In genomic region chr5:179905144-179905526, GRCh38 we compare ENCODE assay signal across 1 cellular context.
A peak's percentile ranks its signal among the peaks of the same experiment; 100 is the strongest.
TF ChIP-seq lines count a peak whose summit lies in the region.

No MANE protein-coding gene starts in this region.

TF ChIP-seq in K562, 482 proteins besides CTCF, POLR2A, EP300 and RAD21:
- TF ChIP-seq NFE2 (IDR thresholded peaks at IDR 0.05; ENCODE audit: low read depth) (peak; percentile 52; the same call in 1 of the 2 replicates), JUND (IDR thresholded peaks at IDR 0.05; ENCODE audit: borderline replicate concordance, low read depth, low read length) (0 out of 2 replicates have a peak, but pooled peaks have one; percentile 12), JUND (tag; IDR thresholded peaks at IDR 0.05; ENCODE audit: borderline replicate concordance, low read depth, low read length) (no peak), C11orf30 (IDR thresholded peaks at IDR 0.05; ENCODE audit: low read depth) (0 out of 2 replicates have a peak, but pooled peaks have one; percentile 5), ATF3 (IDR thresholded peaks at IDR 0.05) (peak; percentile 27; the same call in 1 of the 2 replicates), ATF3 (CRISPR knock-in tag; conservative IDR thresholded peaks at IDR 0.05) (no peak), GMEB1 (CRISPR knock-in tag; IDR thresholded peaks at IDR 0.05) (no peak), CTCFL (IDR thresholded peaks at IDR 0.05; ENCODE audit: borderline replicate concordance, insufficient read depth, low read depth, low read length, poor library complexity, severe bottlenecking) (no peak), SMARCC2 (IDR thresholded peaks at IDR 0.05; ENCODE audit: low read depth) (no peak), FOS (IDR thresholded peaks at IDR 0.05; ENCODE audit: extremely low read depth, insufficient read length) (no peak), MAFG (tag; conservative IDR thresholded peaks at IDR 0.05) (peak; percentile 41; the same call in 1 of the 2 replicates), ARID1B (IDR thresholded peaks at IDR 0.05) (peak; percentile 22; the same call in 1 of the 2 replicates), ZKSCAN8 (CRISPR knock-in tag; IDR thresholded peaks at IDR 0.05) (no peak), DACH1 (IDR thresholded peaks at IDR 0.05; ENCODE audit: partially characterized antibody) (no peak)
